Comparison of ENCODE assay signal across 8 cellular contexts in genomic region chr7:95718556-95719410, GRCh38. TPM values are rescaled to one million over a fixed set of nuclear protein-coding genes. Genes with fewer than 3 reads are reported as not detected.
DNase-seq lines count a peak whose midpoint lies in the region; ATAC-seq and TF ChIP-seq lines count a peak whose summit lies in the region.

No MANE protein-coding gene starts in this region.

- no peak overlapping the region for H3K4me3 Mint-ChIP-seq in neural crest cell
- no peak overlapping the region for H3K4me3 Mint-ChIP-seq in naive thymus-derived CD8-positive, alpha-beta T cell

- no peaks in the 10 kb centered on the region for H3K36me3 Mint-ChIP-seq in neural crest cell (ENCODE audit: low read depth)
- H3K36me3 Mint-ChIP-seq in naive thymus-derived CD8-positive, alpha-beta T cell = no peaks in the 10 kb centered on the region

- peak; percentile 63 for TF ChIP-seq CTCF in neural crest cell (conservative IDR thresholded peaks at IDR 0.05)

- ATAC-seq in naive thymus-derived CD8-positive, alpha-beta T cell = no peak
- ATAC-seq in HG03139 (IDR thresholded peaks at IDR 0.05; ENCODE audit: unreplicated experiment) = no peak

- H3K27me3 Mint-ChIP-seq in neural crest cell (ENCODE audit: low read depth) = peaks cover 35% of the 10 kb centered on the region
- peaks cover 0 to 11% (median 3%) of the 10 kb centered on the region in 5 donors for H3K27me3 Mint-ChIP-seq in naive thymus-derived CD8-positive, alpha-beta T cell

- H3K9me3 Mint-ChIP-seq in neural crest cell = no peaks in the 10 kb centered on the region
- H3K9me3 Mint-ChIP-seq in naive thymus-derived CD8-positive, alpha-beta T cell = peaks cover 0 to 1% (median 0%) of the 10 kb centered on the region in 9 donors

- POLR2A ChIA-PET in naive thymus-derived CD8-positive, alpha-beta T cell (lab: Charles Lee) = no interaction called here

- peaks cover 12% of the 10 kb centered on the region for H3K4me1 Mint-ChIP-seq in neural crest cell
- H3K4me1 Mint-ChIP-seq in naive thymus-derived CD8-positive, alpha-beta T cell = no peaks in the 10 kb centered on the region

- H3K27ac Mint-ChIP-seq in neural crest cell (ENCODE audit: unreplicated experiment) = no peak overlapping the region
- H3K27ac Mint-ChIP-seq in naive thymus-derived CD8-positive, alpha-beta T cell = no peak overlapping the region

- DNase-seq in GM03348 (ENCODE audit: low spot score) (peak; percentile 43), NAMALWA (ENCODE audit: low spot score) (peak; percentile 42), astrocyte of the hippocampus (ENCODE audit: low read depth, low spot score) (peak; percentile 16), neural crest cell (ENCODE audit: low read depth, low spot score) (no peak), posterior cingulate gyrus (no peak), NCI-H345 (lab: John Stamatoyannopoulos, UW) (no peak)
- DNase-seq in naive thymus-derived CD8-positive, alpha-beta T cell = no peak

- intact Hi-C loops in posterior cingulate gyrus (cut with DNase I) = loop anchor here (5.0 kb wide), 1 partner anchor 1309 kb away; no protein-coding TSS in a partner anchor

RNA-seq across cellular contexts. Expression of gene DYNC1I1, which starts 53.6 kb away (rescaled TPM):
- 0.71 and 0.79 TPM in 2 replicates for total RNA-seq in neural crest cell
- not detected for total RNA-seq in naive thymus-derived CD8-positive, alpha-beta T cell
- polyA plus RNA-seq in naive thymus-derived CD8-positive, alpha-beta T cell = not detected

Comparison
In these comparisons a context has a peak if more than half of its experiments do, and no peak if none do; other contexts are left out.
1. DNase-seq: peak in GM03348 (single experiment), NAMALWA (single experiment) and astrocyte of the hippocampus (single experiment); none in neural crest cell (single experiment), posterior cingulate gyrus (0 of 10), naive thymus-derived CD8-positive, alpha-beta T cell (0 of 10) and NCI-H345 (single experiment).